16 cellular contexts compared by ENCODE assay signal in genomic region chr2:241304039-241304670, GRCh38. TPM values are rescaled to one million over a fixed set of nuclear protein-coding genes. Genes with fewer than 3 reads are reported as not detected.
A peak's percentile ranks its signal among the peaks of the same experiment; 100 is the strongest.
DNase-seq lines count a peak whose midpoint lies in the region; ATAC-seq and TF ChIP-seq lines count a peak whose summit lies in the region.
"Had no signal": no experiment of that assay in that cellular context is flagged by ENCODE, and none has a peak within 500 bp of the region (broad histone marks: within the 10 kb centered on the region; RNA-seq: fewer than 3 reads in every experiment).

No MANE protein-coding gene starts in this region.

- no peaks in the 10 kb centered on the region for H3K9me3 Mint-ChIP-seq in activated B cell treated with CpG ODN at 0.5 μM for 24 hours
- H3K9me3 Mint-ChIP-seq in activated CD4-positive, alpha-beta memory T cell treated with anti-CD3 and anti-CD28 coated beads for 36 hours: no peaks in the 10 kb centered on the region
- H3K9me3 Mint-ChIP-seq: GM23338 had no signal

- ATAC-seq in activated B cell treated with CpG ODN at 0.5 μM for 24 hours (ENCODE audit: low read depth) (no peak), GM21390 (IDR thresholded peaks at IDR 0.05; ENCODE audit: unreplicated experiment) (no peak)

- H3K4me3 Mint-ChIP-seq in activated B cell treated with CpG ODN at 0.5 μM for 24 hours: no peak overlapping the region
- H3K4me3 Mint-ChIP-seq in activated CD4-positive, alpha-beta memory T cell treated with anti-CD3 and anti-CD28 coated beads for 36 hours: no peak overlapping the region
- H3K4me3 Mint-ChIP-seq: GM23338 had no signal

- DNase-seq in G401 (ENCODE audit: low spot score) (peak; percentile 43), activated B cell treated with CpG ODN at 0.5 μM for 24 hours (no peak), fibroblast of the conjunctiva (ENCODE audit: low read depth) (peak; percentile 14), NCI-H510A (lab: John Stamatoyannopoulos, UW) (no peak)
- no peak for DNase-seq in activated CD4-positive, alpha-beta memory T cell treated with anti-CD3 and anti-CD28 coated beads for 36 hours
- DNase-seq: NCI-H1048; NCI-H1694; NCI-H2107; NCI-H226; NCI-H69; NK-92 treated with Interleukin-12 subunit alpha and Interleukin-12 subunit beta, amount 100 ng/mL, for 24 hours; OCI-M1 had no signal

- H3K9ac ChIP-seq in skeletal muscle tissue (ENCODE audit: low read depth in 1 of 3, low read length in 3 of 3): peak overlapping the region in 1 of 3 donors; percentile 11

- no peaks in the 10 kb centered on the region for H3K36me3 ChIP-seq in skeletal muscle tissue (ENCODE audit: control insufficient read depth in 3 of 3, insufficient read depth in 3 of 3, low read length in 3 of 3)

- POLR2A ChIA-PET in activated B cell treated with CpG ODN at 0.5 μM for 24 hours (lab: Charles Lee): interaction anchor here (0.6 to 3.3 kb wide), 3 partner anchors 11 to 139 kb away, joined by 3 to 28 read pairs (median 3); partner anchors contain the start of genes HDLBP and SEPTIN2
- POLR2A ChIA-PET in activated CD4-positive, alpha-beta memory T cell treated with anti-CD3 and anti-CD28 coated beads for 36 hours (lab: Charles Lee): no interaction called here

- peak overlapping the region; percentile 22 for H3K27ac ChIP-seq in skeletal muscle tissue (ENCODE audit: low read depth, low read length)
- H3K27ac ChIP-seq: BLaER1 treated with 17β-estradiol and CSF1 and Interleukin-3, amounts not matched to agents 10 nM and 100 nM had no signal

- no peak overlapping the region for H3K4me3 ChIP-seq in skeletal muscle tissue (ENCODE audit: low read length in 3 of 3)
- H3K4me3 ChIP-seq: BLaER1 treated with 17β-estradiol and CSF1 and Interleukin-3, amounts not matched to agents 10 nM and 100 nM; GM23338 had no signal

- H3K27ac Mint-ChIP-seq in activated B cell treated with CpG ODN at 0.5 μM for 24 hours: peak overlapping the region; percentile 84
- H3K27ac Mint-ChIP-seq in activated CD4-positive, alpha-beta memory T cell treated with anti-CD3 and anti-CD28 coated beads for 36 hours: no peak overlapping the region
- H3K27ac Mint-ChIP-seq: GM23338 had no signal

- intact Hi-C loops in activated B cell treated with CpG ODN at 0.5 μM for 24 hours (cut with micrococcal nuclease): no loop called here
- intact Hi-C loops in activated CD4-positive, alpha-beta memory T cell treated with anti-CD3 and anti-CD28 coated beads for 36 hours (cut with micrococcal nuclease): no loop called here

- no peaks in the 10 kb centered on the region for H3K36me3 Mint-ChIP-seq in activated B cell treated with CpG ODN at 0.5 μM for 24 hours (ENCODE audit: low read depth)
- peaks cover 1% of the 10 kb centered on the region for H3K36me3 Mint-ChIP-seq in activated CD4-positive, alpha-beta memory T cell treated with anti-CD3 and anti-CD28 coated beads for 36 hours

- CTCF ChIA-PET in activated B cell treated with CpG ODN at 0.5 μM for 24 hours (lab: Charles Lee): no interaction called here
- CTCF ChIA-PET in activated CD4-positive, alpha-beta memory T cell treated with anti-CD3 and anti-CD28 coated beads for 36 hours (lab: Charles Lee): no interaction called here

- no peak for TF ChIP-seq CTCF in activated B cell treated with CpG ODN at 0.5 μM for 24 hours (IDR thresholded peaks at IDR 0.05)

- in situ Hi-C loops in G401 (cut with HindIII; ENCODE audit: low sequenced_read_pairs): no loop called here

- no peaks in the 10 kb centered on the region for H3K27me3 Mint-ChIP-seq in activated B cell treated with CpG ODN at 0.5 μM for 24 hours
- no peaks in the 10 kb centered on the region for H3K27me3 Mint-ChIP-seq in activated CD4-positive, alpha-beta memory T cell treated with anti-CD3 and anti-CD28 coated beads for 36 hours

- H3K9me3 ChIP-seq in skeletal muscle tissue (ENCODE audit: control insufficient read depth in 3 of 3, low read length in 3 of 3): no peaks in the 10 kb centered on the region
- H3K9me3 ChIP-seq: BLaER1 treated with 17β-estradiol and CSF1 and Interleukin-3, amounts not matched to agents 10 nM and 100 nM had no signal

- peaks cover 44% of the 10 kb centered on the region for H3K4me1 Mint-ChIP-seq in activated B cell treated with CpG ODN at 0.5 μM for 24 hours
- H3K4me1 Mint-ChIP-seq in activated CD4-positive, alpha-beta memory T cell treated with anti-CD3 and anti-CD28 coated beads for 36 hours (ENCODE audit: low read depth): peaks cover 42% of the 10 kb centered on the region

- peaks cover 31 to 47% (median 46%) of the 10 kb centered on the region in 3 donors for H3K4me1 ChIP-seq in skeletal muscle tissue (ENCODE audit: control insufficient read depth in 3 of 3, insufficient read depth in 3 of 3, low read length in 3 of 3)

- H3K27me3 ChIP-seq in skeletal muscle tissue (ENCODE audit: control insufficient read depth in 3 of 3, insufficient read depth in 3 of 3, low read length in 3 of 3): no peaks in the 10 kb centered on the region
- H3K27me3 ChIP-seq: BLaER1 treated with 17β-estradiol and CSF1 and Interleukin-3, amounts not matched to agents 10 nM and 100 nM had no signal

RNA-seq across cellular contexts. Expression of gene HDLBP, which starts 11.3 kb away (rescaled TPM):
- 386 and 442 TPM in 2 replicates for total RNA-seq in G401 (2014; rRNA removed; shearing (Covaris generic))
- total RNA-seq in activated B cell treated with CpG ODN at 0.5 μM for 24 hours (158 and 168 TPM in 2 replicates), skeletal muscle tissue (473 TPM)
- 100 to 1,000 TPM; 243 to 251 TPM for total RNA-seq in activated CD4-positive, alpha-beta memory T cell treated with anti-CD3 and anti-CD28 coated beads for 36 hours

RNA-seq across cellular contexts. Expression of gene SEPTIN2, which starts 11.6 kb away (rescaled TPM):
- 339 and 438 TPM in 2 replicates for total RNA-seq in G401 (2014; rRNA removed; shearing (Covaris generic))
- total RNA-seq in activated B cell treated with CpG ODN at 0.5 μM for 24 hours: 238 and 251 TPM in 2 replicates
- 291 TPM for total RNA-seq in skeletal muscle tissue
- 100 to 1,000 TPM; 255 to 261 TPM for total RNA-seq in activated CD4-positive, alpha-beta memory T cell treated with anti-CD3 and anti-CD28 coated beads for 36 hours

RNA-seq across cellular contexts. Expression of gene FARP2, which starts 51.9 kb away (rescaled TPM):
- total RNA-seq in G401 (2014; rRNA removed; shearing (Covaris generic)): 36.3 and 38.6 TPM in 2 replicates
- total RNA-seq in activated B cell treated with CpG ODN at 0.5 μM for 24 hours (74.7 and 91.2 TPM in 2 replicates), skeletal muscle tissue (21.9 TPM)
- total RNA-seq in activated CD4-positive, alpha-beta memory T cell treated with anti-CD3 and anti-CD28 coated beads for 36 hours: 10 to 100 TPM; 25.1 to 29.5 TPM

Comparison
In these comparisons a context has a peak if more than half of its experiments do, and no peak if none do; other contexts are left out.
1. DNase-seq: peak in G401 (single experiment) and fibroblast of the conjunctiva (single experiment); none in activated B cell treated with CpG ODN at 0.5 μM for 24 hours (single experiment), activated CD4-positive, alpha-beta memory T cell treated with anti-CD3 and anti-CD28 coated beads for 36 hours (single experiment) and NCI-H510A (single experiment).